ENCODE assay signal across 1 cellular context in the genomic region with DNA sequence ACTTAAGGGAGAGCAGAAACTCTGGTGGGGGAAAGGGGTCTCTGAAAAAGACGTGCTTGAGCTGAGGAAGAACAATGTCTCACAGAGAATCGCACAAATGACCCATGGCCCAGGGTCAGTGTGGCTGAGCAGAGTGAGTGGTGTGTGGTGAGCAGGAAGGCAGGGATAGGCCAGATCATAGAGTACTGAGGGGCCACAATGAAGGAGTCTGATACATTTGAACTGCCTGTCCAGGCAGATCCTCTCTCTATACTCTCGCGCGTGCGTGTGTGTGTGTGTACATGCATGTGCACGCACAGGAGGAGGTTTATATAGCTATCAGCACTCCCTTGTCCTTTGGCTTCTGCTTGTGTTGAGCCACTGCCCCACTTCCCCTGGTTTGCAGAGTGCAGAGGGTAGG.
TF ChIP-seq lines count a peak whose summit lies in the region.

No MANE protein-coding gene starts in this region.

TF ChIP-seq in H1, 55 proteins besides CTCF, POLR2A, EP300 and RAD21:
- TF ChIP-seq NANOG (IDR thresholded peaks at IDR 0.05; ENCODE audit: insufficient read depth, low read depth, low read length, poor library complexity, severe bottlenecking) (no peak), YY1 (IDR thresholded peaks at IDR 0.05; ENCODE audit: low read depth, low read length) (no peak), GABPA (IDR thresholded peaks at IDR 0.05; ENCODE audit: borderline replicate concordance, insufficient read depth, low read length) (no peak), RFX5 (IDR thresholded peaks at IDR 0.05; ENCODE audit: borderline replicate concordance, low read depth, low read length) (no peak), SP1 (IDR thresholded peaks at IDR 0.05; ENCODE audit: low read depth, low read length) (no peak), HDAC6 (IDR thresholded peaks at IDR 0.05; ENCODE audit: low read depth, low read length) (no peak)
- TF ChIP-seq, protein P1, sequence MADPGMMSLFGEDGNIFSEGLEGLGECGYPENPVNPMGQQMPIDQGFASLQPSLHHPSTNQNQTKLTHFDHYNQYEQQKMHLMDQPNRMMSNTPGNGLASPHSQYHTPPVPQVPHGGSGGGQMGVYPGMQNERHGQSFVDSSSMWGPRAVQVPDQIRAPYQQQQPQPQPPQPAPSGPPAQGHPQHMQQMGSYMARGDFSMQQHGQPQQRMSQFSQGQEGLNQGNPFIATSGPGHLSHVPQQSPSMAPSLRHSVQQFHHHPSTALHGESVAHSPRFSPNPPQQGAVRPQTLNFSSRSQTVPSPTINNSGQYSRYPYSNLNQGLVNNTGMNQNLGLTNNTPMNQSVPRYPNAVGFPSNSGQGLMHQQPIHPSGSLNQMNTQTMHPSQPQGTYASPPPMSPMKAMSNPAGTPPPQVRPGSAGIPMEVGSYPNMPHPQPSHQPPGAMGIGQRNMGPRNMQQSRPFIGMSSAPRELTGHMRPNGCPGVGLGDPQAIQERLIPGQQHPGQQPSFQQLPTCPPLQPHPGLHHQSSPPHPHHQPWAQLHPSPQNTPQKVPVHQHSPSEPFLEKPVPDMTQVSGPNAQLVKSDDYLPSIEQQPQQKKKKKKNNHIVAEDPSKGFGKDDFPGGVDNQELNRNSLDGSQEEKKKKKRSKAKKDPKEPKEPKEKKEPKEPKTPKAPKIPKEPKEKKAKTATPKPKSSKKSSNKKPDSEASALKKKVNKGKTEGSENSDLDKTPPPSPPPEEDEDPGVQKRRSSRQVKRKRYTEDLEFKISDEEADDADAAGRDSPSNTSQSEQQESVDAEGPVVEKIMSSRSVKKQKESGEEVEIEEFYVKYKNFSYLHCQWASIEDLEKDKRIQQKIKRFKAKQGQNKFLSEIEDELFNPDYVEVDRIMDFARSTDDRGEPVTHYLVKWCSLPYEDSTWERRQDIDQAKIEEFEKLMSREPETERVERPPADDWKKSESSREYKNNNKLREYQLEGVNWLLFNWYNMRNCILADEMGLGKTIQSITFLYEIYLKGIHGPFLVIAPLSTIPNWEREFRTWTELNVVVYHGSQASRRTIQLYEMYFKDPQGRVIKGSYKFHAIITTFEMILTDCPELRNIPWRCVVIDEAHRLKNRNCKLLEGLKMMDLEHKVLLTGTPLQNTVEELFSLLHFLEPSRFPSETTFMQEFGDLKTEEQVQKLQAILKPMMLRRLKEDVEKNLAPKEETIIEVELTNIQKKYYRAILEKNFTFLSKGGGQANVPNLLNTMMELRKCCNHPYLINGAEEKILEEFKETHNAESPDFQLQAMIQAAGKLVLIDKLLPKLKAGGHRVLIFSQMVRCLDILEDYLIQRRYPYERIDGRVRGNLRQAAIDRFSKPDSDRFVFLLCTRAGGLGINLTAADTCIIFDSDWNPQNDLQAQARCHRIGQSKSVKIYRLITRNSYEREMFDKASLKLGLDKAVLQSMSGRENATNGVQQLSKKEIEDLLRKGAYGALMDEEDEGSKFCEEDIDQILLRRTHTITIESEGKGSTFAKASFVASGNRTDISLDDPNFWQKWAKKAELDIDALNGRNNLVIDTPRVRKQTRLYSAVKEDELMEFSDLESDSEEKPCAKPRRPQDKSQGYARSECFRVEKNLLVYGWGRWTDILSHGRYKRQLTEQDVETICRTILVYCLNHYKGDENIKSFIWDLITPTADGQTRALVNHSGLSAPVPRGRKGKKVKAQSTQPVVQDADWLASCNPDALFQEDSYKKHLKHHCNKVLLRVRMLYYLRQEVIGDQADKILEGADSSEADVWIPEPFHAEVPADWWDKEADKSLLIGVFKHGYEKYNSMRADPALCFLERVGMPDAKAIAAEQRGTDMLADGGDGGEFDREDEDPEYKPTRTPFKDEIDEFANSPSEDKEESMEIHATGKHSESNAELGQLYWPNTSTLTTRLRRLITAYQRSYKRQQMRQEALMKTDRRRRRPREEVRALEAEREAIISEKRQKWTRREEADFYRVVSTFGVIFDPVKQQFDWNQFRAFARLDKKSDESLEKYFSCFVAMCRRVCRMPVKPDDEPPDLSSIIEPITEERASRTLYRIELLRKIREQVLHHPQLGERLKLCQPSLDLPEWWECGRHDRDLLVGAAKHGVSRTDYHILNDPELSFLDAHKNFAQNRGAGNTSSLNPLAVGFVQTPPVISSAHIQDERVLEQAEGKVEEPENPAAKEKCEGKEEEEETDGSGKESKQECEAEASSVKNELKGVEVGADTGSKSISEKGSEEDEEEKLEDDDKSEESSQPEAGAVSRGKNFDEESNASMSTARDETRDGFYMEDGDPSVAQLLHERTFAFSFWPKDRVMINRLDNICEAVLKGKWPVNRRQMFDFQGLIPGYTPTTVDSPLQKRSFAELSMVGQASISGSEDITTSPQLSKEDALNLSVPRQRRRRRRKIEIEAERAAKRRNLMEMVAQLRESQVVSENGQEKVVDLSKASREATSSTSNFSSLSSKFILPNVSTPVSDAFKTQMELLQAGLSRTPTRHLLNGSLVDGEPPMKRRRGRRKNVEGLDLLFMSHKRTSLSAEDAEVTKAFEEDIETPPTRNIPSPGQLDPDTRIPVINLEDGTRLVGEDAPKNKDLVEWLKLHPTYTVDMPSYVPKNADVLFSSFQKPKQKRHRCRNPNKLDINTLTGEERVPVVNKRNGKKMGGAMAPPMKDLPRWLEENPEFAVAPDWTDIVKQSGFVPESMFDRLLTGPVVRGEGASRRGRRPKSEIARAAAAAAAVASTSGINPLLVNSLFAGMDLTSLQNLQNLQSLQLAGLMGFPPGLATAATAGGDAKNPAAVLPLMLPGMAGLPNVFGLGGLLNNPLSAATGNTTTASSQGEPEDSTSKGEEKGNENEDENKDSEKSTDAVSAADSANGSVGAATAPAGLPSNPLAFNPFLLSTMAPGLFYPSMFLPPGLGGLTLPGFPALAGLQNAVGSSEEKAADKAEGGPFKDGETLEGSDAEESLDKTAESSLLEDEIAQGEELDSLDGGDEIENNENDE (IDR thresholded peaks at IDR 0.05; ENCODE audit: insufficient replicate concordance, low read length), result no peak
